8 cellular contexts compared by ENCODE assay signal in genomic region chr3:50089603-50089945, GRCh38. TPM values are rescaled to one million over a fixed set of nuclear protein-coding genes. Genes with fewer than 3 reads are reported as not detected.
A peak's percentile ranks its signal among the peaks of the same experiment; 100 is the strongest.
DNase-seq lines count a peak whose midpoint lies in the region; ATAC-seq and TF ChIP-seq lines count a peak whose summit lies in the region.

No MANE protein-coding gene starts in this region.

- no peaks in the 10 kb centered on the region for H3K27me3 ChIP-seq in MM.1S (replicated peaks; ENCODE audit: insufficient read depth, low read length)
- no peaks in the 10 kb centered on the region for H3K27me3 ChIP-seq in colonic mucosa
- no peaks in the 10 kb centered on the region for H3K27me3 ChIP-seq in mesendoderm (ENCODE audit: insufficient read depth, low read length, poor library complexity)

- H3K9me3 ChIP-seq in MM.1S (replicated peaks; ENCODE audit: insufficient read depth, low read length) (no peaks in the 10 kb centered on the region), colonic mucosa (no peaks in the 10 kb centered on the region)

- peak overlapping the region; percentile 98 for H3K56ac ChIP-seq in mesendoderm (ENCODE audit: low read length)

- H2BK15ac ChIP-seq in mesendoderm (replicated peaks; ENCODE audit: low read depth) = no peak overlapping the region

- DNase-seq in MM.1S (peak; percentile 18), colonic mucosa (no peak), mesendoderm (peak; percentile 20), NCI-H2171 treated with DMSO at 0.1 percent for 48 hours (lab: John Stamatoyannopoulos, UW) (no peak), GM10266 (ENCODE audit: extremely low spot score) (no peak), ureter (ENCODE audit: low spot score) (no peak)

- ATAC-seq in GM18498 (IDR thresholded peaks at IDR 0.05; ENCODE audit: unreplicated experiment) (peak; percentile 7), HG02610 (IDR thresholded peaks at IDR 0.05; ENCODE audit: unreplicated experiment) (no peak)

- no peak overlapping the region for H2AK5ac ChIP-seq in mesendoderm (ENCODE audit: low read length)

- H4K5ac ChIP-seq in mesendoderm (ENCODE audit: low read length) = no peak overlapping the region

- peak overlapping the region; percentile 70; the same call in 1 of the 2 replicates for H3K27ac ChIP-seq in MM.1S (ENCODE audit: low read length)
- peak overlapping the region; percentile 82 for H3K27ac ChIP-seq in colonic mucosa
- H3K27ac ChIP-seq in mesendoderm (ENCODE audit: low read depth, low read length) = no peak overlapping the region

- no peak overlapping the region for H4K8ac ChIP-seq in mesendoderm (ENCODE audit: low read depth, low read length)

- peaks cover 13% of the 10 kb centered on the region for H3K4me1 ChIP-seq in MM.1S (ENCODE audit: low read length)
- peaks cover 8% of the 10 kb centered on the region for H3K4me1 ChIP-seq in colonic mucosa
- no peaks in the 10 kb centered on the region for H3K4me1 ChIP-seq in mesendoderm (ENCODE audit: control insufficient read depth, low read depth, low read length)

- no peaks in the 10 kb centered on the region for H3F3A ChIP-seq in MM.1S (ENCODE audit: insufficient read depth, low read length)

- H3K4me2 ChIP-seq in MM.1S (ENCODE audit: low read depth, low read length) (peak overlapping the region; percentile 64), mesendoderm (ENCODE audit: low read length) (peak overlapping the region; percentile 77)

- H3K18ac ChIP-seq in mesendoderm (ENCODE audit: low read length) = peak overlapping the region; percentile 84

- no peak overlapping the region for H2BK120ac ChIP-seq in mesendoderm (ENCODE audit: low read depth, low read length)

- intact Hi-C loops in colonic mucosa (cut with DNase I) = no loop called here

- H3K9me2 ChIP-seq in MM.1S (replicated peaks; ENCODE audit: insufficient read depth, low read length) = no peaks in the 10 kb centered on the region

- peaks cover 14% of the 10 kb centered on the region for H3K36me3 ChIP-seq in MM.1S (replicated peaks; ENCODE audit: insufficient read depth, low read length)
- peaks cover 9% of the 10 kb centered on the region for H3K36me3 ChIP-seq in colonic mucosa
- peaks cover 17% of the 10 kb centered on the region for H3K36me3 ChIP-seq in mesendoderm (ENCODE audit: control insufficient read depth, insufficient read depth, low read length)

- no peak overlapping the region for H2BK5ac ChIP-seq in mesendoderm (ENCODE audit: low read length)

- H3K4ac ChIP-seq in mesendoderm (ENCODE audit: low read depth, low read length) = peak overlapping the region; percentile 40

- H3K4me3 ChIP-seq in MM.1S (ENCODE audit: low read length) = peak overlapping the region; percentile 95
- H3K4me3 ChIP-seq in colonic mucosa = peak overlapping the region; percentile 77
- peak overlapping the region; percentile 84 for H3K4me3 ChIP-seq in mesendoderm (ENCODE audit: low read length)

- H3K79me2 ChIP-seq in MM.1S (ENCODE audit: low read length) (peaks cover 51% of the 10 kb centered on the region), mesendoderm (ENCODE audit: control insufficient read depth, insufficient read depth, low read length) (peaks cover 24% of the 10 kb centered on the region)

- H2AFZ ChIP-seq in MM.1S (ENCODE audit: low read length) = peak overlapping the region; percentile 78

- H3K23ac ChIP-seq in mesendoderm (ENCODE audit: low read length) = no peak overlapping the region

- TF ChIP-seq CTCF in MM.1S (IDR thresholded peaks at IDR 0.05; ENCODE audit: low read length) (no peak), colonic mucosa (IDR thresholded peaks at IDR 0.05) (no peak), GM10266 (IDR thresholded peaks at IDR 0.05; ENCODE audit: control insufficient read depth, insufficient read depth, low read depth, missing control alignments) (no peak)

- peaks cover 12% of the 10 kb centered on the region for H3K79me1 ChIP-seq in mesendoderm (ENCODE audit: low read length)

- no peaks in the 10 kb centered on the region for H4K20me1 ChIP-seq in MM.1S (ENCODE audit: insufficient read depth, low read length)

- H3K9ac ChIP-seq in MM.1S (ENCODE audit: low read length) (peak overlapping the region; percentile 98), colonic mucosa (ENCODE audit: low read depth in 2 of 2, low read length in 2 of 2) (peak overlapping the region; percentile 91 to 96), mesendoderm (ENCODE audit: low read length) (peak overlapping the region; percentile 91)

- no CpG with 5 or more reads among the region's 16 CpGs for WGBS in mesendoderm (ENCODE audit: extremely low coverage, insufficient coverage, low lambda C conversion rate)

RNA-seq across cellular contexts. Expression of gene RBM5, which starts 0.9 kb away (rescaled TPM):
- total RNA-seq in colonic mucosa (100 to 1,000 TPM; 104 to 114 TPM), ureter (220 TPM)
- polyA plus RNA-seq in mesendoderm (2013, experiment 1 of 2) = 49.1 TPM
- polyA plus RNA-seq in mesendoderm (2013, experiment 2 of 2) = 46.8 TPM

Comparison
In these comparisons a context has a peak if more than half of its experiments do, and no peak if none do; other contexts are left out.
1. DNase-seq: peak in MM.1S (single experiment) and mesendoderm (single experiment); none in colonic mucosa (single experiment), NCI-H2171 treated with DMSO at 0.1 percent for 48 hours (single experiment), GM10266 (single experiment) and ureter (single experiment).
2. Peak in every context shown above with its lines, with median percentiles within 50 percentile points of each other: H3K4me3 ChIP-seq and H3K9ac ChIP-seq.